Comparison of ENCODE assay signal across 1 cellular context in the genomic region with DNA sequence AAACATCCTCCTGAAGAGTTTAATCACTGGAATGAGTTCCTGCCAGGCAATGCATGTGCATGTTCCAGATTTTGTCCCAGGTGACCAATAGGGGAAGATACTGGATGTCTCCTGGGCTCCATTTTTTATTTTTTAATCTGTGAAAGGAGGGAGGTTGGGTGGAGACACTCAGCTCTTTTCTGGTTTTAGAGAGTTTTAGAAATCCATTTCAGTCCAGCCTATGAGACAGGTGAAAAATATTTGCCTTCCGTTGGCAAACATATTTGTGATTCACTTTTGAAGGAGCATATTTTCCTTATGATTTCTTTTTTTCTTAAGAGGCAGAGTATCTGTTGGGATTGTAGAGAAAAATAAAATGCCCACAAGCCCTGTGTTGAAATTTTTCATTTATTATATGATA.
TF ChIP-seq lines count a peak whose summit lies in the region.

No MANE protein-coding gene starts in this region.

TF ChIP-seq in IMR-90, 13 proteins besides CTCF, POLR2A, EP300 and RAD21:
- TF ChIP-seq BHLHE40 (IDR thresholded peaks at IDR 0.05; ENCODE audit: low read depth, low read length) (no peak), SMC3 (IDR thresholded peaks at IDR 0.05; ENCODE audit: low read depth, low read length) (no peak), MAFK (IDR thresholded peaks at IDR 0.05; ENCODE audit: low read depth, low read length) (no peak), CEBPB (IDR thresholded peaks at IDR 0.05; ENCODE audit: low read depth, low read length) (no peak), MXI1 (IDR thresholded peaks at IDR 0.05; ENCODE audit: borderline replicate concordance, low read depth, low read length) (no peak), CHD1 (IDR thresholded peaks at IDR 0.05; ENCODE audit: low read depth, low read length) (no peak), RFX5 (IDR thresholded peaks at IDR 0.05; ENCODE audit: low read depth, low read length) (no peak), RCOR1 (IDR thresholded peaks at IDR 0.05; ENCODE audit: insufficient replicate concordance, low read length) (no peak), NFE2L2 (IDR thresholded peaks at IDR 0.05; ENCODE audit: low read depth, low read length) (no peak)
- TF ChIP-seq, protein P1, sequence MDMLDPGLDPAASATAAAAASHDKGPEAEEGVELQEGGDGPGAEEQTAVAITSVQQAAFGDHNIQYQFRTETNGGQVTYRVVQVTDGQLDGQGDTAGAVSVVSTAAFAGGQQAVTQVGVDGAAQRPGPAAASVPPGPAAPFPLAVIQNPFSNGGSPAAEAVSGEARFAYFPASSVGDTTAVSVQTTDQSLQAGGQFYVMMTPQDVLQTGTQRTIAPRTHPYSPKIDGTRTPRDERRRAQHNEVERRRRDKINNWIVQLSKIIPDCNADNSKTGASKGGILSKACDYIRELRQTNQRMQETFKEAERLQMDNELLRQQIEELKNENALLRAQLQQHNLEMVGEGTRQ (IDR thresholded peaks at IDR 0.05; ENCODE audit: low read depth, low read length), result no peak
- TF ChIP-seq, protein P2, sequence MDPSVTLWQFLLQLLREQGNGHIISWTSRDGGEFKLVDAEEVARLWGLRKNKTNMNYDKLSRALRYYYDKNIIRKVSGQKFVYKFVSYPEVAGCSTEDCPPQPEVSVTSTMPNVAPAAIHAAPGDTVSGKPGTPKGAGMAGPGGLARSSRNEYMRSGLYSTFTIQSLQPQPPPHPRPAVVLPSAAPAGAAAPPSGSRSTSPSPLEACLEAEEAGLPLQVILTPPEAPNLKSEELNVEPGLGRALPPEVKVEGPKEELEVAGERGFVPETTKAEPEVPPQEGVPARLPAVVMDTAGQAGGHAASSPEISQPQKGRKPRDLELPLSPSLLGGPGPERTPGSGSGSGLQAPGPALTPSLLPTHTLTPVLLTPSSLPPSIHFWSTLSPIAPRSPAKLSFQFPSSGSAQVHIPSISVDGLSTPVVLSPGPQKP (IDR thresholded peaks at IDR 0.05; ENCODE audit: borderline replicate concordance, low read depth, low read length), result no peak
